19 cellular contexts compared by ENCODE assay signal in the genomic region with DNA sequence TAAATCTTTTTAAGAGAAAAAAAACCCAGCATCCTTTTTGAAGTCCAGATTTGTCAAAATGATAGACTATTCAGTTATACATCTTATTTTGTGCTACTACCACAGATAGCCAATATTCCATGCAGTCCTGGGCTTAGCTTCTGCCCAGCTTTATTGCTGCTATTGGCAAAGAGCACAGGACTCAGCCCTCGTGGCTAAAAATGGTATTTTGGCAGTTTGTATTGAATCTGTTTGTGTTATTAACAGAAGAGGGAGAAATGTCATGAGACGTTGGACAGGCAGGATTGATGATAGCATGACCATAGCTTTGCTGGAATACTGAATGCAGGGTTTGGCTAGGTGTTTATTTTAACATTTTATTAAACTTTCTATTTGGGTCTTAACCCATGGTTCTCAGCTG. TPM values are rescaled to one million over a fixed set of nuclear protein-coding genes. Genes with fewer than 3 reads are reported as not detected.
DNase-seq lines count a peak whose midpoint lies in the region; ATAC-seq and TF ChIP-seq lines count a peak whose summit lies in the region.
"Had no signal": no experiment of that assay in that cellular context is flagged by ENCODE, and none has a peak within 500 bp of the region (broad histone marks: within the 10 kb centered on the region; RNA-seq: fewer than 3 reads in every experiment).

No MANE protein-coding gene starts in this region.

- no peak overlapping the region for H2AFZ ChIP-seq in osteoblast (ENCODE audit: low read length)

- H3K79me2 ChIP-seq in osteoblast (ENCODE audit: insufficient read depth, low read length), result peaks cover 5% of the 10 kb centered on the region

- no peaks in the 10 kb centered on the region for H4K20me1 ChIP-seq in osteoblast (ENCODE audit: insufficient read depth, low read length)
- H4K20me1 ChIP-seq: BLaER1 treated with 17β-estradiol and CSF1 and Interleukin-3, amounts not matched to agents 10 nM and 100 nM had no signal

- no peaks in the 10 kb centered on the region for H3K27me3 ChIP-seq in osteoblast (ENCODE audit: insufficient read depth, low read length)
- H3K27me3 ChIP-seq: BLaER1 treated with 17β-estradiol and CSF1 and Interleukin-3, amounts not matched to agents 10 nM and 100 nM; SJCRH30 had no signal

- H3K4me1 ChIP-seq in osteoblast (ENCODE audit: insufficient read depth, low read length), result peaks cover 13% of the 10 kb centered on the region
- H3K4me1 ChIP-seq: BLaER1 treated with 17β-estradiol and CSF1 and Interleukin-3, amounts not matched to agents 10 nM and 100 nM; SJCRH30 had no signal

- H3K27ac ChIP-seq in osteoblast (ENCODE audit: low read depth, low read length), result peak overlapping the region; percentile 63
- H3K27ac ChIP-seq: BLaER1 treated with 17β-estradiol and CSF1 and Interleukin-3, amounts not matched to agents 10 nM and 100 nM; RWPE1; SJCRH30 had no signal

- no peak for ATAC-seq in GM21717 (IDR thresholded peaks at IDR 0.05; ENCODE audit: unreplicated experiment)
- ATAC-seq in HG03439 (IDR thresholded peaks at IDR 0.05; ENCODE audit: unreplicated experiment), result no peak
- ATAC-seq: K562 had no signal

- H3K9me3 ChIP-seq in osteoblast (ENCODE audit: low read depth, low read length), result no peaks in the 10 kb centered on the region
- H3K9me3 ChIP-seq: BLaER1 treated with 17β-estradiol and CSF1 and Interleukin-3, amounts not matched to agents 10 nM and 100 nM; SJCRH30 had no signal

- no peak overlapping the region for H3K4me3 ChIP-seq in osteoblast (ENCODE audit: insufficient read depth, low read length)
- H3K4me3 ChIP-seq: BLaER1 treated with 17β-estradiol and CSF1 and Interleukin-3, amounts not matched to agents 10 nM and 100 nM; K562; SJCRH30 had no signal

- DNase-seq in AG08395 (ENCODE audit: low spot score) (peak; percentile 25), M059J (ENCODE audit: low read depth) (peak; percentile 12), cerebellum (ENCODE audit: low spot score) (peak; percentile 51), osteoblast (ENCODE audit: insufficient read length, low spot score, missing footprints) (peak; percentile 77), SIG-M5 (lab: John Stamatoyannopoulos, UW) (no peak)
- DNase-seq in stimulated activated CD4-positive, alpha-beta T cell treated with anti-CD3 and anti-CD28 coated beads, Interleukin-4, amount 100 ng/mL, for 1 hour, result no peak
- DNase-seq: 8988T; DMS153; NCI-H1417 treated with DMSO at 0.1 percent for 48 hours; NCI-H2029; NCI-H2171; NK-92 treated with Interleukin-12 subunit alpha and Interleukin-12 subunit beta, amount 100 ng/mL, for 24 hours; OCI-M1; SJCRH30 had no signal

- no peak for TF ChIP-seq CTCF in osteoblast (IDR thresholded peaks at IDR 0.05; ENCODE audit: extremely low read depth, low read depth, low read length)

- no peaks in the 10 kb centered on the region for H3K36me3 ChIP-seq in osteoblast (ENCODE audit: insufficient read depth, low read length)
- H3K36me3 ChIP-seq: SJCRH30 had no signal

- H3K4me2 ChIP-seq in osteoblast (ENCODE audit: insufficient read depth, low read length), result no peak overlapping the region
- H3K4me2 ChIP-seq: BLaER1 treated with 17β-estradiol and CSF1 and Interleukin-3, amounts not matched to agents 10 nM and 100 nM had no signal

RNA-seq across cellular contexts. Expression of gene ELAC1, which starts 19.4 kb away (rescaled TPM):
- 4.2 and 5.8 TPM in 2 replicates for total RNA-seq in M059J (2014; rRNA removed; shearing (Covaris generic))
- total RNA-seq in cerebellum (7.8 TPM), osteoblast (6.5 and 7.4 TPM in 2 replicates)

RNA-seq across cellular contexts. Expression of gene SMAD4, which starts 42.8 kb away (rescaled TPM):
- 73.1 and 110 TPM in 2 replicates for total RNA-seq in M059J (2014; rRNA removed; shearing (Covaris generic))
- total RNA-seq in cerebellum, result 94.7 TPM
- total RNA-seq in osteoblast, result 121 and 128 TPM in 2 replicates

Comparison
In these comparisons a context has a peak if more than half of its experiments do, and no peak if none do; other contexts are left out.
1. DNase-seq: peak in AG08395 (single experiment), M059J (single experiment), cerebellum (single experiment) and osteoblast (single experiment); none in SIG-M5 (single experiment) and stimulated activated CD4-positive, alpha-beta T cell treated with anti-CD3 and anti-CD28 coated beads, Interleukin-4, amount 100 ng/mL, for 1 hour (single experiment).